In the genomic region with DNA sequence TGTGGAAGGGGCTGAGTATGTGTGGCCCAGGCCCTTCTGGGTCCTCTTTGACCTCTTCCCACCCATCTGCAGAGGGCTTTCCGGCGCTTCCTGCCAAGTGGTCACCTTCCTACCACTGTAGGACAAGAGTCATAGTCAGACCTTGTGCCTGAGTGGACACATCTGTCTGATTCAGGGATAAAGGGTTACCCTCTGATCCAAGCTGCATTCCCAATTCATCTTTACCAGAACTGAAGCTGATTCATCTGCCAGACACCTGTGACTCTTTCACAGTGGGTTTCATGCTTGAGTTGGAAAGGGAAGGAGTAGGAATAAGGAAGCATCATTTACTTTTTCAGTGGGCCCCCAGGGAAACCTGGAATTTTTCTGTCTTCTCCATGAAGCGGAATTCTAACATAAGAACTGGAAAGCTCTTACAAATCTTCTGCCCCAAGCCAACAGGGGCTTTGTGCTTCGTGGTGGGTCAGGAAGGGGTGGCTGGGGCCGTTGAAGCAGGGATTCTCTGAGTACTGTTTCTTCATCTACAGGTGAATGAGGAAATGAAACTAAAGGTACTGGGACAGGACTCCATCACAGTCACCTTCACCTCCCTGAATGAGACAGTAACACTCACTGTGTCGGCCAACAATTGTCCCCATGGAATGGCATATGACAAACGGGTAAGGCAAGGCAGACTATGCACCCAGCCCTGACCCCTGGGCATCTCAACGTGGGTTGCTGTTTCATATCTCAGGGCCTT, we compare ENCODE assay signal across 21 cellular contexts. TPM values are rescaled to one million over a fixed set of nuclear protein-coding genes. Genes with fewer than 3 reads are reported as not detected.
A peak's percentile ranks its signal among the peaks of the same experiment; 100 is the strongest.
DNase-seq lines count a peak whose midpoint lies in the region; ATAC-seq, FAIRE-seq and TF ChIP-seq lines count a peak whose summit lies in the region.
"Had no signal": no experiment of that assay in that cellular context is flagged by ENCODE, and none has a peak within 500 bp of the region (broad histone marks: within the 10 kb centered on the region; RNA-seq: fewer than 3 reads in every experiment).

No MANE protein-coding gene starts in this region.

- peaks cover 4 to 7% of the 10 kb centered on the region in 2 donors for H3K36me3 Mint-ChIP-seq in naive B cell

- H3K4me3 ChIP-seq in OCI-LY7 (ENCODE audit: low read depth, low read length, poor library complexity, severe bottlenecking) (no peak overlapping the region), MG63 (no peak overlapping the region)
- H3K4me3 ChIP-seq: BLaER1 treated with 17β-estradiol and CSF1 and Interleukin-3, amounts not matched to agents 10 nM and 100 nM had no signal

- BruUV-seq in OCI-LY7 (replicated peaks; lab: Mats Ljungman, UMichigan): no TSS peak

- H3K4me2 ChIP-seq in OCI-LY7 (ENCODE audit: low read length): peak overlapping the region; percentile 16; the same call in 1 of the 2 replicates
- H3K4me2 ChIP-seq: BLaER1 treated with 17β-estradiol and CSF1 and Interleukin-3, amounts not matched to agents 10 nM and 100 nM had no signal

- H3K9me3 ChIP-seq in OCI-LY7 (ENCODE audit: low read length) (no peaks in the 10 kb centered on the region), MG63 (no peaks in the 10 kb centered on the region)
- H3K9me3 ChIP-seq: BLaER1 treated with 17β-estradiol and CSF1 and Interleukin-3, amounts not matched to agents 10 nM and 100 nM had no signal

- no peak overlapping the region for H3K4me3 Mint-ChIP-seq in naive B cell
- H3K4me3 Mint-ChIP-seq: B cell; CD4-positive, CD25-positive, alpha-beta regulatory T cell; CD8-positive, alpha-beta memory T cell; H9 had no signal

- H4K20me1 ChIP-seq in OCI-LY7 (ENCODE audit: insufficient read depth, low read length): no peaks in the 10 kb centered on the region
- H4K20me1 ChIP-seq: BLaER1 treated with 17β-estradiol and CSF1 and Interleukin-3, amounts not matched to agents 10 nM and 100 nM had no signal

- H3K27me3 ChIP-seq in MG63: no peaks in the 10 kb centered on the region
- H3K27me3 ChIP-seq: BLaER1 treated with 17β-estradiol and CSF1 and Interleukin-3, amounts not matched to agents 10 nM and 100 nM had no signal

- H3K9me3 Mint-ChIP-seq in naive B cell: peaks cover 0 to 2% (median 0%) of the 10 kb centered on the region in 7 donors
- H3K9me3 Mint-ChIP-seq: CD8-positive, alpha-beta memory T cell; H9 had no signal

- no peaks in the 10 kb centered on the region for H3K36me3 ChIP-seq in OCI-LY7 (ENCODE audit: insufficient read depth, low read length)
- no peaks in the 10 kb centered on the region for H3K36me3 ChIP-seq in MG63
- H3K36me3 ChIP-seq: BLaER1 treated with 17β-estradiol and CSF1 and Interleukin-3, amounts not matched to agents 10 nM and 100 nM had no signal

- no peak for TF ChIP-seq POLR2A in GM12891 (IDR thresholded peaks at IDR 0.05; ENCODE audit: low read depth, low read length)

- H3K9me2 ChIP-seq in OCI-LY7 (ENCODE audit: insufficient read depth, low read length): no peaks in the 10 kb centered on the region

- DNase-seq in GM12891 (ENCODE audit: insufficient read length, low spot score) (no peak), OCI-LY7 (ENCODE audit: low spot score) (peak; percentile 16), germinal center (ENCODE audit: low spot score) (peak; percentile 31), naive B cell (peak; percentile 0), Right ventricle myocardium superior (no peak), MG63 (no peak)
- DNase-seq in activated CD4-positive, CD25-positive, alpha-beta regulatory T cell treated with anti-CD3 and anti-CD28 coated beads, Interleukin-2, amount 50 U/mL, for 72 hours: no peak
- DNase-seq: CD4-positive, CD25-positive, alpha-beta regulatory T cell; CD8-positive, alpha-beta memory T cell; COR-L47; DMS 273 treated with DMSO at 0.1 percent for 48 hours; DMS53; DND-41; H9; IMR-90 had no signal

- FAIRE-seq in GM12891 (lab: Jason Lieb, UNC): peak; percentile 79
- FAIRE-seq: G401.6, H1, HTR-8/SVneo had no signal

- ATAC-seq in naive B cell (ENCODE audit: low read depth in 2 of 2): peak in 1 of 2 donors; percentile 52
- no peak for ATAC-seq in Right ventricle myocardium superior (ENCODE audit: poor library complexity)

- POLR2A ChIA-PET in OCI-LY7 (lab: Charles Lee): interaction anchor here (0.6 to 0.9 kb wide), 2 partner anchors 12 to 45 kb away, joined by 3 read pairs; no protein-coding TSS in a partner anchor

- H3K27me3 Mint-ChIP-seq in naive B cell: peaks cover 0 to 14% (median 0%) of the 10 kb centered on the region in 3 donors
- H3K27me3 Mint-ChIP-seq: B cell; CD4-positive, CD25-positive, alpha-beta regulatory T cell had no signal

- intact Hi-C loops in OCI-LY7 (cut with micrococcal nuclease; ENCODE audit: unreplicated experiment) (no loop called here), Right ventricle myocardium superior (cut with DNase I) (no loop called here)

- H3K79me2 ChIP-seq in OCI-LY7 (ENCODE audit: insufficient read depth, low read depth, low read length): no peaks in the 10 kb centered on the region

- H3K4me1 Mint-ChIP-seq in naive B cell: peaks cover 0 to 10% (median 5%) of the 10 kb centered on the region in 3 donors
- H3K4me1 Mint-ChIP-seq: CD8-positive, alpha-beta memory T cell had no signal

- no peak overlapping the region for H3K27ac ChIP-seq in OCI-LY7 (ENCODE audit: low read depth, low read length, poor library complexity, severe bottlenecking)
- H3K27ac ChIP-seq: BLaER1 treated with 17β-estradiol and CSF1 and Interleukin-3, amounts not matched to agents 10 nM and 100 nM had no signal

- peaks cover 25% of the 10 kb centered on the region for H3K4me1 ChIP-seq in OCI-LY7 (ENCODE audit: insufficient read depth, low read length, poor library complexity, severe bottlenecking)
- H3K4me1 ChIP-seq: BLaER1 treated with 17β-estradiol and CSF1 and Interleukin-3, amounts not matched to agents 10 nM and 100 nM had no signal

- CTCF ChIA-PET in OCI-LY7 (lab: Charles Lee; ENCODE audit: unreplicated experiment): no interaction called here

- no peak overlapping the region for H2AFZ ChIP-seq in OCI-LY7 (ENCODE audit: low read length)

- no peak overlapping the region for H3K27ac Mint-ChIP-seq in naive B cell
- H3K27ac Mint-ChIP-seq: B cell; CD4-positive, CD25-positive, alpha-beta regulatory T cell; CD8-positive, alpha-beta memory T cell; H9 had no signal

- TF ChIP-seq CTCF in OCI-LY7 (conservative IDR thresholded peaks at IDR 0.05; ENCODE audit: low read length): no peak

TF ChIP-seq in GM12891, 5 proteins besides CTCF, POLR2A, EP300 and RAD21:
- TF ChIP-seq SPI1 (IDR thresholded peaks at IDR 0.05; ENCODE audit: low read depth, low read length) (peak; percentile 93), POU2F2 (IDR thresholded peaks at IDR 0.05; ENCODE audit: low read depth, low read length) (no peak)
TF ChIP-seq in GM12891: peak in this region for 1.

RNA-seq across cellular contexts. Expression of a gene that starts 46.4 kb away (rescaled TPM):
- 0.27 TPM for polyA plus RNA-seq in GM12891 (2012; ENCODE audit: low read depth, missing spikeins)
- 2.3 and 2.7 TPM in 2 replicates for total RNA-seq in OCI-LY7 (2014; rRNA removed; shearing (Covaris generic))
- total RNA-seq in OCI-LY7 (2022) (2.2 and 3.6 TPM in 2 replicates), Right ventricle myocardium superior (not detected)
- polyA plus RNA-seq in naive B cell (ENCODE audit: low read depth in 6 of 6): not detected
- 0.03 TPM in 1 of 2 replicates, not detected in the other for total RNA-seq in MG63 (2014; rRNA removed; shearing (Covaris generic); ENCODE audit: low replicate concordance)
- total RNA-seq: A172, H1, H9, IMR-90 had no signal
- polyA plus RNA-seq: CD4-positive, CD25-positive, alpha-beta regulatory T cell; CD8-positive, alpha-beta memory T cell; H1; IMR-90 had no signal

Comparison
In these comparisons a context has a peak if more than half of its experiments do, and no peak if none do; other contexts are left out.
1. DNase-seq: peak in OCI-LY7 (single experiment), germinal center (single experiment) and naive B cell (single experiment); none in GM12891 (single experiment), Right ventricle myocardium superior (single experiment), activated CD4-positive, CD25-positive, alpha-beta regulatory T cell treated with anti-CD3 and anti-CD28 coated beads, Interleukin-2, amount 50 U/mL, for 72 hours (single experiment) and MG63 (single experiment).